21 cellular contexts compared by ENCODE assay signal in the genomic region with DNA sequence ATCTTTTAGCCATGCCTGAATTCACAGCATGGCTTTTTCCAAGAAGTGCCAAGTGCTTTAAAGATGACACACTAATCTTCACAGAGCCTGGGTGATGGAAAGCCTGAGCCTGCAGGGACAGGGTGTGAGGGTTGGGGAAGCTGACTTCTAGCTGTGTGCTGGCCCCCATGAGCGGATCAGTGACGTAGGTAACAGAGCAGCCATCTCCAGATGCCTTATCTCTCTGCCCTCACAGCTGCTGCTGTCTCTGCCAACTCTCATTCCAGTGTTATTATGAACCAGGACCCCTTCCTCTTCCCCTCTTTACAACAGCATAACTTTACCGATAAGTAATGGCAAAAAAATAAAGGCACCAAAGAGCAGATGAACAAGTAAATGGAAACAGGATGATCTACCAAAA. TPM values are rescaled to one million over a fixed set of nuclear protein-coding genes. Genes with fewer than 3 reads are reported as not detected.
"Had no signal": no experiment of that assay in that cellular context is flagged by ENCODE, and none has a peak within 500 bp of the region (broad histone marks: within the 10 kb centered on the region; RNA-seq: fewer than 3 reads in every experiment).

No MANE protein-coding gene starts in this region.

- H3K4me1 Mint-ChIP-seq: central memory CD8-positive, alpha-beta T cell; naive B cell had no signal

- H3K4me3 Mint-ChIP-seq: central memory CD8-positive, alpha-beta T cell; naive B cell; nephron progenitor cell had no signal

- H3K9me3 ChIP-seq: gastroesophageal sphincter, neutrophil, psoas muscle had no signal

- H3K27ac Mint-ChIP-seq: nephron progenitor cell had no signal

- H2AFZ ChIP-seq: hepatocyte had no signal

- H3K79me2 ChIP-seq: hepatocyte had no signal

- DNase-seq: cortex of kidney; dorsolateral prefrontal cortex; effector CD8-positive, alpha-beta T cell; kidney; left colon; mesendoderm; naive B cell; nephron progenitor cell; psoas muscle; retina; sigmoid colon; stimulated activated CD4-positive, alpha-beta T cell treated with anti-CD3 and anti-CD28 coated beads, Interleukin-12 subunit alpha, Interleukin-12 subunit beta, amount 100 ng/mL, for 4 hours; stimulated activated naive CD4-positive, alpha-beta T cell; tibial artery; upper lobe of left lung had no signal

- H3K4me2 ChIP-seq: hepatocyte had no signal

- H3K27me3 ChIP-seq: dorsolateral prefrontal cortex, gastroesophageal sphincter, hepatocyte, sigmoid colon, tibial artery, upper lobe of left lung had no signal

- H3K27ac ChIP-seq: dorsolateral prefrontal cortex, gastroesophageal sphincter, hepatocyte, neutrophil, psoas muscle, skin epidermis, tibial artery, upper lobe of left lung had no signal

- H3K9me3 Mint-ChIP-seq: central memory CD8-positive, alpha-beta T cell; nephron progenitor cell had no signal

- H3K4me1 ChIP-seq: gastroesophageal sphincter, psoas muscle, tibial artery, upper lobe of left lung had no signal

- H3K36me3 Mint-ChIP-seq: naive B cell had no signal

- H3K4me3 ChIP-seq: dorsolateral prefrontal cortex, gastroesophageal sphincter, hepatocyte, psoas muscle, sigmoid colon, skin epidermis, tibial artery, upper lobe of left lung had no signal

- H3K36me3 ChIP-seq: gastroesophageal sphincter, neutrophil, sigmoid colon, tibial artery, upper lobe of left lung had no signal

RNA-seq across cellular contexts. Expression of gene FAM78B, which starts 30.5 kb away (rescaled TPM):
- total RNA-seq: fibroblast of villous mesenchyme, hepatocyte had no signal
